8 cellular contexts compared by ENCODE assay signal in genomic region chr21:41419921-41420862, GRCh38. TPM values are rescaled to one million over a fixed set of nuclear protein-coding genes. Genes with fewer than 3 reads are reported as not detected.
A peak's percentile ranks its signal among the peaks of the same experiment; 100 is the strongest.
DNase-seq lines count a peak whose midpoint lies in the region; ATAC-seq and TF ChIP-seq lines count a peak whose summit lies in the region.

No MANE protein-coding gene starts in this region.

- H3K27ac Mint-ChIP-seq in H9, result peak overlapping the region in 2 of 3 experiments; percentile 65 to 81; a peak in 2 of 7 replicates

- no peak overlapping the region for H2BK20ac ChIP-seq in H9 (ENCODE audit: low read depth, low read length, poor library complexity, severe bottlenecking)

- H3K4me2 ChIP-seq in H9 (ENCODE audit: insufficient read depth, insufficient read length, low read length), result peak overlapping the region; percentile 39

- H3K4me3 ChIP-seq in iPS-18a (ENCODE audit: low read length) (peak overlapping the region; percentile 66), sigmoid colon (peak overlapping the region; percentile 62 to 69 (median 67))

- H2AK5ac ChIP-seq in H9 (ENCODE audit: insufficient read length, low read length), result no peak overlapping the region

- no peaks in the 10 kb centered on the region for H4K20me1 ChIP-seq in H9 (ENCODE audit: control insufficient read depth, insufficient read depth, insufficient read length)

- no peak overlapping the region for H4K5ac ChIP-seq in H9 (ENCODE audit: insufficient read length, low read depth, low read length)

- no peak overlapping the region for H4K8ac ChIP-seq in H9 (replicated peaks; ENCODE audit: insufficient read length, low read depth, low read length)

- H3K56ac ChIP-seq in H9 (ENCODE audit: insufficient read length, low read depth, low read length), result no peak overlapping the region

- H4K91ac ChIP-seq in H9 (ENCODE audit: insufficient read length, low read depth, low read length), result no peak overlapping the region

- no peak overlapping the region for H2AFZ ChIP-seq in H9 (ENCODE audit: low read length)

- H3K9me3 ChIP-seq in H9 (ENCODE audit: control insufficient read depth, low read depth, low read length) (no peaks in the 10 kb centered on the region), iPS-18a (ENCODE audit: control insufficient read depth, low read depth, low read length) (no peaks in the 10 kb centered on the region), sigmoid colon (no peaks in the 10 kb centered on the region)

- H3K4me3 Mint-ChIP-seq in H9, result peak overlapping the region; percentile 64 to 80

- 0 out of 2 replicates have a peak overlapping the region, but pooled peaks have one; percentile 26 for H3K14ac ChIP-seq in H9 (ENCODE audit: insufficient read depth, low read length)

- no peak overlapping the region for H2BK12ac ChIP-seq in H9 (ENCODE audit: insufficient read length, low read depth, low read length)

- H3K23ac ChIP-seq in H9 (ENCODE audit: insufficient read length, low read depth, low read length), result no peak overlapping the region

- H2BK15ac ChIP-seq in H9 (ENCODE audit: low read depth, low read length), result no peak overlapping the region

- H3T11ph ChIP-seq in H9 (ENCODE audit: low read length), result no peak overlapping the region

- H2BK5ac ChIP-seq in H9 (ENCODE audit: insufficient read length, low read length), result no peak overlapping the region

- peaks cover 31 to 36% of the 10 kb centered on the region in 2 experiments for H3K4me1 Mint-ChIP-seq in H9

- H3K4me1 ChIP-seq in H9 (ENCODE audit: insufficient read depth, low read length) (peaks cover 4% of the 10 kb centered on the region; the same call in 1 of the 2 replicates), iPS-18a (ENCODE audit: control insufficient read depth, low read depth, low read length) (peaks cover 7% of the 10 kb centered on the region), sigmoid colon (peaks cover 0 to 12% (median 8%) of the 10 kb centered on the region in 4 donors)

- H3K4ac ChIP-seq in H9 (ENCODE audit: low read depth, low read length), result no peak overlapping the region

- H3K9ac ChIP-seq in H9 (ENCODE audit: extremely low read depth, insufficient read length, low read length), result no peak overlapping the region
- peak overlapping the region; percentile 36 for H3K9ac ChIP-seq in iPS-18a (ENCODE audit: low read length)

- no peaks in the 10 kb centered on the region for H3K23me2 ChIP-seq in H9 (ENCODE audit: insufficient read length, low read depth, low read length, poor library complexity, severe bottlenecking)

- peaks cover 19% of the 10 kb centered on the region for H3K27me3 Mint-ChIP-seq in H9 (ENCODE audit: low read depth)

- no CpG with 5 or more reads among the region's 54 CpGs for WGBS in H9 (ENCODE audit: extremely low coverage, insufficient read length, low lambda C conversion rate)
- 4 to 7% methylated on average over 54 of the region's 54 CpGs for WGBS in sigmoid colon, 2 donors

- in situ Hi-C loops in T47D (cut with HindIII; ENCODE audit: low pct_unique_long_range_greater_than_20kb, low sequenced_read_pairs), result no loop called here

- no peak for TF ChIP-seq EP300 in sigmoid colon (IDR thresholded peaks at IDR 0.05)

- H3K36me3 Mint-ChIP-seq in H9 (ENCODE audit: insufficient read depth in 1 of 3, low read depth in 3 of 3), result peaks cover 0 to 13% (median 5%) of the 10 kb centered on the region in 3 experiments; a peak in 6 of 7 replicates

- no peaks in the 10 kb centered on the region for H3K79me1 ChIP-seq in H9 (ENCODE audit: insufficient read depth, low read depth, low read length, poor library complexity, severe bottlenecking)

- intact Hi-C loops in sigmoid colon (cut with DNase I), result loop anchor here (10.0 kb wide), 2 partner anchors 55 to 815 kb away; partner anchors contain the start of gene MX2

- TF ChIP-seq CTCF in H9 (conservative IDR thresholded peaks at IDR 0.05), result no peak
- TF ChIP-seq CTCF in sigmoid colon (IDR thresholded peaks at IDR 0.05), result no peak

- TF ChIP-seq POLR2A in sigmoid colon (IDR thresholded peaks at IDR 0.05), result no peak

- DNase-seq in Daoy (ENCODE audit: low read depth) (peak; percentile 95), H9 (peak; percentile 78), NCI-H1092 (lab: John Stamatoyannopoulos, UW) (peak; percentile 57), UCSD-AML1 (lab: John Stamatoyannopoulos, UW; ENCODE audit: unreplicated experiment) (peak; percentile 94), T47D (ENCODE audit: low read depth in 1 of 2, low spot score in 1 of 2) (peak; percentile 78 to 91), sigmoid colon (peak; percentile 92)

- H3K27me3 ChIP-seq in H9 (ENCODE audit: insufficient read depth, low read length), result no peaks in the 10 kb centered on the region
- H3K27me3 ChIP-seq in iPS-18a (ENCODE audit: control insufficient read depth, insufficient read depth, low read length), result peaks cover 25% of the 10 kb centered on the region
- no peaks in the 10 kb centered on the region for H3K27me3 ChIP-seq in sigmoid colon

- H2BK120ac ChIP-seq in H9 (ENCODE audit: low read depth, low read length, poor library complexity, severe bottlenecking), result no peak overlapping the region

- H3K79me2 ChIP-seq in H9 (ENCODE audit: insufficient read depth, low read length), result no peaks in the 10 kb centered on the region

- H3K36me3 ChIP-seq in iPS-18a (ENCODE audit: control insufficient read depth, low read depth, low read length) (no peaks in the 10 kb centered on the region), sigmoid colon (no peaks in the 10 kb centered on the region)

- H3K27ac ChIP-seq in H9 (ENCODE audit: insufficient read length, low read depth, low read length) (no peak overlapping the region), iPS-18a (ENCODE audit: low read length) (no peak overlapping the region), sigmoid colon (peak overlapping the region; percentile 84 to 90 (median 86))

- ATAC-seq in GM19395 (IDR thresholded peaks at IDR 0.05; ENCODE audit: unreplicated experiment), result no peak

- H3K18ac ChIP-seq in H9 (ENCODE audit: insufficient read length, low read depth, low read length), result peak overlapping the region; percentile 1

- peaks cover 6 to 12% of the 10 kb centered on the region in 2 experiments for H3K9me3 Mint-ChIP-seq in H9

RNA-seq across cellular contexts. Expression of gene MX1, which starts 5.8 kb away (rescaled TPM):
- 38.7 and 84.1 TPM in 2 replicates for total RNA-seq in Daoy (2014; rRNA removed; shearing (Covaris generic))
- total RNA-seq in H9 (2021), result 5.1 and 6.3 TPM in 2 replicates
- total RNA-seq in sigmoid colon, result 10 to 100 TPM in 3 of 4 donors, 1 to 10 TPM in 1; 8.6 to 30.7 (median 26.7) TPM
- polyA plus RNA-seq in sigmoid colon, result 10 to 100 TPM; 13.2 to 76.7 (median 34.9) TPM

RNA-seq across cellular contexts. Expression of gene MX2, which starts 58.4 kb away (rescaled TPM):
- total RNA-seq in Daoy (2014; rRNA removed; shearing (Covaris generic)), result 5.7 and 12.5 TPM in 2 replicates
- 1.8 and 1.9 TPM in 2 replicates for total RNA-seq in H9 (2021)
- total RNA-seq in sigmoid colon, result 1 to 10 TPM; 5.1 to 9.6 (median 7.3) TPM
- polyA plus RNA-seq in sigmoid colon, result 10 to 100 TPM in 1 of 3 donors, 1 to 10 TPM in 2; 2.5 to 23.9 (median 6.0) TPM

Comparison
In these comparisons a context has a peak if more than half of its experiments do, and no peak if none do; other contexts are left out.
1. H3K27ac ChIP-seq: peak in sigmoid colon (4 of 4); none in H9 (single experiment) and iPS-18a (single experiment).
2. Peak in every context shown above with its lines, with median percentiles within 50 percentile points of each other: DNase-seq.